ENCODE assay signal across 1 cellular context in the genomic region with DNA sequence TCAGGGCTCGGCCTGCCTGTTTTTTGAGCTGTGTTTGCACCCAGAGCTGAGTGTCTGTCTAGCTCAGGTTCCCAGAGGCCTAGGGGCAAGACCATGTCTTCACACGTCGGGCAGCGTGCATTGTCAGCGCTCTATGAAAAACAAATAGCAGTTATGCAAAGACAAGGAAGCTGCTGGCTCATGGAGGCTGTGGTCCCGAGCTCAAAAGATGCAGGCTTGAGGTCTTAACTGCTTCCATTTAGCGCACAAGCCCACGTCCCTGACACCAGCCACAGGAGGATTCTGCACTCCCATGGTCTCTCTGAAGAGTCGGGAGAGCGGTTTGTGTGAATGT.
TF ChIP-seq lines count a peak whose summit lies in the region.

No MANE protein-coding gene starts in this region.

TF ChIP-seq in GM23338, 12 proteins besides CTCF, POLR2A, EP300 and RAD21 (continued from another document):
- TF ChIP-seq, protein P1, sequence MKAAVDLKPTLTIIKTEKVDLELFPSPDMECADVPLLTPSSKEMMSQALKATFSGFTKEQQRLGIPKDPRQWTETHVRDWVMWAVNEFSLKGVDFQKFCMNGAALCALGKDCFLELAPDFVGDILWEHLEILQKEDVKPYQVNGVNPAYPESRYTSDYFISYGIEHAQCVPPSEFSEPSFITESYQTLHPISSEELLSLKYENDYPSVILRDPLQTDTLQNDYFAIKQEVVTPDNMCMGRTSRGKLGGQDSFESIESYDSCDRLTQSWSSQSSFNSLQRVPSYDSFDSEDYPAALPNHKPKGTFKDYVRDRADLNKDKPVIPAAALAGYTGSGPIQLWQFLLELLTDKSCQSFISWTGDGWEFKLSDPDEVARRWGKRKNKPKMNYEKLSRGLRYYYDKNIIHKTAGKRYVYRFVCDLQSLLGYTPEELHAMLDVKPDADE (IDR thresholded peaks at IDR 0.05) = no peak
- TF ChIP-seq, protein P2, sequence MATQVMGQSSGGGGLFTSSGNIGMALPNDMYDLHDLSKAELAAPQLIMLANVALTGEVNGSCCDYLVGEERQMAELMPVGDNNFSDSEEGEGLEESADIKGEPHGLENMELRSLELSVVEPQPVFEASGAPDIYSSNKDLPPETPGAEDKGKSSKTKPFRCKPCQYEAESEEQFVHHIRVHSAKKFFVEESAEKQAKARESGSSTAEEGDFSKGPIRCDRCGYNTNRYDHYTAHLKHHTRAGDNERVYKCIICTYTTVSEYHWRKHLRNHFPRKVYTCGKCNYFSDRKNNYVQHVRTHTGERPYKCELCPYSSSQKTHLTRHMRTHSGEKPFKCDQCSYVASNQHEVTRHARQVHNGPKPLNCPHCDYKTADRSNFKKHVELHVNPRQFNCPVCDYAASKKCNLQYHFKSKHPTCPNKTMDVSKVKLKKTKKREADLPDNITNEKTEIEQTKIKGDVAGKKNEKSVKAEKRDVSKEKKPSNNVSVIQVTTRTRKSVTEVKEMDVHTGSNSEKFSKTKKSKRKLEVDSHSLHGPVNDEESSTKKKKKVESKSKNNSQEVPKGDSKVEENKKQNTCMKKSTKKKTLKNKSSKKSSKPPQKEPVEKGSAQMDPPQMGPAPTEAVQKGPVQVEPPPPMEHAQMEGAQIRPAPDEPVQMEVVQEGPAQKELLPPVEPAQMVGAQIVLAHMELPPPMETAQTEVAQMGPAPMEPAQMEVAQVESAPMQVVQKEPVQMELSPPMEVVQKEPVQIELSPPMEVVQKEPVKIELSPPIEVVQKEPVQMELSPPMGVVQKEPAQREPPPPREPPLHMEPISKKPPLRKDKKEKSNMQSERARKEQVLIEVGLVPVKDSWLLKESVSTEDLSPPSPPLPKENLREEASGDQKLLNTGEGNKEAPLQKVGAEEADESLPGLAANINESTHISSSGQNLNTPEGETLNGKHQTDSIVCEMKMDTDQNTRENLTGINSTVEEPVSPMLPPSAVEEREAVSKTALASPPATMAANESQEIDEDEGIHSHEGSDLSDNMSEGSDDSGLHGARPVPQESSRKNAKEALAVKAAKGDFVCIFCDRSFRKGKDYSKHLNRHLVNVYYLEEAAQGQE (IDR thresholded peaks at IDR 0.05; ENCODE audit: unreplicated experiment) = no peak
- TF ChIP-seq EZH2 (IDR thresholded peaks at IDR 0.05; ENCODE audit: low read depth, unreplicated experiment) (no peak), JUNB (IDR thresholded peaks at IDR 0.05; ENCODE audit: unreplicated experiment) (no peak), NANOG (IDR thresholded peaks at IDR 0.05; ENCODE audit: borderline replicate concordance) (no peak), ZNF331 (CRISPR knock-in tag; IDR thresholded peaks at IDR 0.05; ENCODE audit: low read depth) (no peak)
